ENCODE assay signal across 14 cellular contexts in genomic region chr12:87157791-87158190, GRCh38.
A peak's percentile ranks its signal among the peaks of the same experiment; 100 is the strongest.
DNase-seq lines count a peak whose midpoint lies in the region; ATAC-seq and TF ChIP-seq lines count a peak whose summit lies in the region.
"Had no signal": no experiment of that assay in that cellular context is flagged by ENCODE, and none has a peak within 500 bp of the region (broad histone marks: within the 10 kb centered on the region; RNA-seq: fewer than 3 reads in every experiment).

No MANE protein-coding gene starts in this region.

- H3K4me1 ChIP-seq in left lung (no peaks in the 10 kb centered on the region), sigmoid colon (no peaks in the 10 kb centered on the region)
- H3K4me1 ChIP-seq: suprapubic skin had no signal

- H3K27ac ChIP-seq in left lung (no peak overlapping the region), sigmoid colon (no peak overlapping the region)
- H3K27ac ChIP-seq: suprapubic skin had no signal

- TF ChIP-seq CTCF in AG09309 (IDR thresholded peaks at IDR 0.05; ENCODE audit: control insufficient read depth, insufficient read depth, low read depth, low read length, missing control alignments) (no peak), chondrocyte (IDR thresholded peaks at IDR 0.05) (no peak), left lung (IDR thresholded peaks at IDR 0.05) (no peak), sigmoid colon (IDR thresholded peaks at IDR 0.05) (no peak)

- peak overlapping the region; percentile 27 for H3K27ac Mint-ChIP-seq in chondrocyte (ENCODE audit: unreplicated experiment)
- no peak overlapping the region for H3K27ac Mint-ChIP-seq in activated T-cell treated with anti-CD3 and anti-CD28 coated beads, Interleukin-2, amount 50 U/mL, for 24 hours
- H3K27ac Mint-ChIP-seq: activated CD8-positive, alpha-beta memory T cell treated with anti-CD3 and anti-CD28 coated beads, Interleukin-2, amount 10 ng/mL, durations not matched to agents 7 days and 5 days; CD4-positive, CD25-positive, alpha-beta regulatory T cell had no signal

- H3K9me3 ChIP-seq in left lung = no peaks in the 10 kb centered on the region
- no peaks in the 10 kb centered on the region for H3K9me3 ChIP-seq in sigmoid colon
- H3K9me3 ChIP-seq: suprapubic skin had no signal

- WGBS in sigmoid colon, 2 donors = 84 to 89% methylated on average over 6 of the region's 6 CpGs

- no peak for TF ChIP-seq POLR2A in sigmoid colon (IDR thresholded peaks at IDR 0.05)

- no peak overlapping the region for H3K4me3 Mint-ChIP-seq in chondrocyte (ENCODE audit: unreplicated experiment)
- H3K4me3 Mint-ChIP-seq in activated T-cell treated with anti-CD3 and anti-CD28 coated beads, Interleukin-2, amount 50 U/mL, for 24 hours = no peak overlapping the region
- H3K4me3 Mint-ChIP-seq: activated CD8-positive, alpha-beta memory T cell treated with anti-CD3 and anti-CD28 coated beads, Interleukin-2, amount 10 ng/mL, durations not matched to agents 7 days and 5 days; CD4-positive, CD25-positive, alpha-beta regulatory T cell had no signal

- no peaks in the 10 kb centered on the region for H3K9me3 Mint-ChIP-seq in chondrocyte (ENCODE audit: low read depth)
- H3K9me3 Mint-ChIP-seq in activated T-cell treated with anti-CD3 and anti-CD28 coated beads, Interleukin-2, amount 50 U/mL, for 24 hours = peaks cover 2% of the 10 kb centered on the region

- no peaks in the 10 kb centered on the region for H3K36me3 Mint-ChIP-seq in chondrocyte (ENCODE audit: low read depth)
- H3K36me3 Mint-ChIP-seq in activated T-cell treated with anti-CD3 and anti-CD28 coated beads, Interleukin-2, amount 50 U/mL, for 24 hours (ENCODE audit: low read depth) = no peaks in the 10 kb centered on the region
- H3K36me3 Mint-ChIP-seq: activated CD8-positive, alpha-beta memory T cell treated with anti-CD3 and anti-CD28 coated beads, Interleukin-2, amount 10 ng/mL, durations not matched to agents 7 days and 5 days; CD4-positive, CD25-positive, alpha-beta regulatory T cell had no signal

- no peak for TF ChIP-seq EP300 in sigmoid colon (IDR thresholded peaks at IDR 0.05)

- intact Hi-C loops in left lung (cut with DNase I) = no loop called here
- intact Hi-C loops in sigmoid colon (cut with DNase I) = no loop called here

- peak; percentile 77 for DNase-seq in AG09309 (ENCODE audit: low read depth)
- DNase-seq in LHCN-M2 (ENCODE audit: low read depth) = peak; percentile 92
- no peak for DNase-seq in chondrocyte (ENCODE audit: low spot score)
- no peak for DNase-seq in left lung
- DNase-seq in mesenteric fat pad (ENCODE audit: low spot score) = no peak
- no peak for DNase-seq in sigmoid colon
- no peak for DNase-seq in activated T-cell treated with anti-CD3 and anti-CD28 coated beads, Interleukin-2, amount 50 U/mL, for 24 hours
- no peak for DNase-seq in NCI-H1105 (lab: John Stamatoyannopoulos, UW)
- DNase-seq: activated CD8-positive, alpha-beta memory T cell treated with anti-CD3 and anti-CD28 coated beads, Interleukin-2, amount 10 ng/mL, durations not matched to agents 7 days and 5 days; anterior cingulate cortex; CD4-positive, CD25-positive, alpha-beta regulatory T cell; NCI-H2029 had no signal

- peaks cover 11% of the 10 kb centered on the region for H3K4me1 Mint-ChIP-seq in chondrocyte (ENCODE audit: low read depth)
- no peaks in the 10 kb centered on the region for H3K4me1 Mint-ChIP-seq in activated T-cell treated with anti-CD3 and anti-CD28 coated beads, Interleukin-2, amount 50 U/mL, for 24 hours (ENCODE audit: low read depth)
- H3K4me1 Mint-ChIP-seq: activated CD8-positive, alpha-beta memory T cell treated with anti-CD3 and anti-CD28 coated beads, Interleukin-2, amount 10 ng/mL, durations not matched to agents 7 days and 5 days; CD4-positive, CD25-positive, alpha-beta regulatory T cell had no signal

- H3K27me3 ChIP-seq in left lung (no peaks in the 10 kb centered on the region), sigmoid colon (no peaks in the 10 kb centered on the region)
- H3K27me3 ChIP-seq: suprapubic skin had no signal

- no peaks in the 10 kb centered on the region for H3K27me3 Mint-ChIP-seq in chondrocyte (ENCODE audit: low read depth)
- H3K27me3 Mint-ChIP-seq in activated T-cell treated with anti-CD3 and anti-CD28 coated beads, Interleukin-2, amount 50 U/mL, for 24 hours = no peaks in the 10 kb centered on the region
- H3K27me3 Mint-ChIP-seq: activated CD8-positive, alpha-beta memory T cell treated with anti-CD3 and anti-CD28 coated beads, Interleukin-2, amount 10 ng/mL, durations not matched to agents 7 days and 5 days; CD4-positive, CD25-positive, alpha-beta regulatory T cell had no signal

- peak; percentile 91 for ATAC-seq in left lung
- ATAC-seq: activated CD8-positive, alpha-beta memory T cell treated with anti-CD3 and anti-CD28 coated beads, Interleukin-2, amount 10 ng/mL, durations not matched to agents 7 days and 5 days; esophagus mucosa had no signal

- H3K4me3 ChIP-seq in AG09309 (ENCODE audit: control insufficient read depth, low read depth, low read length) = no peak overlapping the region
- no peak overlapping the region for H3K4me3 ChIP-seq in left lung
- no peak overlapping the region for H3K4me3 ChIP-seq in sigmoid colon
- H3K4me3 ChIP-seq: suprapubic skin had no signal

- H3K36me3 ChIP-seq in left lung (no peaks in the 10 kb centered on the region), sigmoid colon (no peaks in the 10 kb centered on the region)
- H3K36me3 ChIP-seq: suprapubic skin had no signal

Comparison
In these comparisons a context has a peak if more than half of its experiments do, and no peak if none do; other contexts are left out.
1. DNase-seq: peak in AG09309 (single experiment) and LHCN-M2 (single experiment); none in chondrocyte (single experiment), left lung (0 of 2), mesenteric fat pad (single experiment), sigmoid colon (single experiment), activated T-cell treated with anti-CD3 and anti-CD28 coated beads, Interleukin-2, amount 50 U/mL, for 24 hours (single experiment) and NCI-H1105 (single experiment).